ENCODE assay signal across 1 cellular context in genomic region chr14:31476131-31476917, GRCh38.
TF ChIP-seq lines count a peak whose summit lies in the region.

No MANE protein-coding gene starts in this region.

TF ChIP-seq in HepG2, 621 proteins besides CTCF, POLR2A, EP300 and RAD21 (continued from another document):
- TF ChIP-seq GLMP (CRISPR knock-in tag; IDR thresholded peaks at IDR 0.05; ENCODE audit: borderline replicate concordance) (no peak), ZHX2 (IDR thresholded peaks at IDR 0.05; ENCODE audit: low read depth) (no peak), ZHX2 (CRISPR knock-in tag; IDR thresholded peaks at IDR 0.05; ENCODE audit: borderline replicate concordance) (no peak), MLXIP (CRISPR knock-in tag; IDR thresholded peaks at IDR 0.05; ENCODE audit: borderline replicate concordance) (no peak), ZNF598 (CRISPR knock-in tag; IDR thresholded peaks at IDR 0.05; ENCODE audit: borderline replicate concordance) (no peak)
